1 cellular context compared by ENCODE assay signal in genomic region chr4:89109841-89110540, GRCh38.
TF ChIP-seq lines count a peak whose summit lies in the region.

No MANE protein-coding gene starts in this region.

TF ChIP-seq in A549, 52 proteins besides CTCF, POLR2A, EP300 and RAD21 (continued from another document):
- TF ChIP-seq, protein P1, sequence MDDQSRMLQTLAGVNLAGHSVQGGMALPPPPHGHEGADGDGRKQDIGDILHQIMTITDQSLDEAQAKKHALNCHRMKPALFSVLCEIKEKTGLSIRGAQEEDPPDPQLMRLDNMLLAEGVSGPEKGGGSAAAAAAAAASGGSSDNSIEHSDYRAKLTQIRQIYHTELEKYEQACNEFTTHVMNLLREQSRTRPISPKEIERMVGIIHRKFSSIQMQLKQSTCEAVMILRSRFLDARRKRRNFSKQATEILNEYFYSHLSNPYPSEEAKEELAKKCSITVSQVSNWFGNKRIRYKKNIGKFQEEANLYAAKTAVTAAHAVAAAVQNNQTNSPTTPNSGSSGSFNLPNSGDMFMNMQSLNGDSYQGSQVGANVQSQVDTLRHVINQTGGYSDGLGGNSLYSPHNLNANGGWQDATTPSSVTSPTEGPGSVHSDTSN (IDR thresholded peaks at IDR 0.05) = no peak
